In the genomic region with DNA sequence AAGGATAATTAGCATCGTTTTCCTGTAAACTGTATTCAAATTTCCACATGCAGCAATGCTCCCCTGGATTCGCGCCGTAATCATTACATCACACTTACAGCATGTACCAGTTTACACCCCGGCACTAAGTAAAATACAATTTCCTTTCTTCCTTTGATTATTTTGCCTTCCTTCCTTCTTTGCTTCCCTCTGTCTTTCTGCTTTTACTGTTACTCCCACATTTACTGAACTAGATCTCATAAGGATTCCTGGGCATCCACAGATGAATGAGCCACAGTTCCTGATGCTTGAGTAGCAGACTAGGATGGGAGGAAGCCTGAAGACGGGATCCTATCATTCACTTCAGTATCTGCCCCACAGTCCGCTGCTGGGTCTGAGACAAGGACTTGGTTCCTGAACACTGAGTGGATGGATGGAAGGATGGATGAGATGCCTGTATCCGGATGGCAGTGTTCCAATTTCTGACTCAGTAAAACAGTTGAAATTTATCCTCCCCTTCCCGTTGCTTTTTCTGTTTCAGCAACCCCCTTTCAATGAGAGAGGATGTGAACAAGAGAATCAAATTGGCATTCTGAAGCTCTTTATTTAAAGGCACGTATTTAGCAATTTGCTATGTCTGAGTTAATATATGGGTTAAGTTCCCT, we compare ENCODE assay signal across 17 cellular contexts.
A peak's percentile ranks its signal among the peaks of the same experiment; 100 is the strongest.
DNase-seq lines count a peak whose midpoint lies in the region; ATAC-seq and TF ChIP-seq lines count a peak whose summit lies in the region.
"Had no signal": no experiment of that assay in that cellular context is flagged by ENCODE, and none has a peak within 500 bp of the region (broad histone marks: within the 10 kb centered on the region; RNA-seq: fewer than 3 reads in every experiment).

No MANE protein-coding gene starts in this region.

- WGBS in endodermal cell (ENCODE audit: insufficient coverage in 1 of 2, insufficient read length in 1 of 2), 2 experiments = 92 to 98% methylated on average over 6 to 10 of the region's 10 CpGs

- H3K27ac ChIP-seq in SJSA1 (peak overlapping the region; percentile 24), endodermal cell (ENCODE audit: low read depth, low read length) (no peak overlapping the region)
- H3K27ac ChIP-seq: testis had no signal

- H3K27me3 Mint-ChIP-seq in activated T-cell treated with anti-CD3 and anti-CD28 coated beads, Interleukin-2, amount 50 U/mL, for 24 hours = no peaks in the 10 kb centered on the region
- H3K27me3 Mint-ChIP-seq in chondrocyte (ENCODE audit: low read depth) (no peaks in the 10 kb centered on the region), endodermal cell (ENCODE audit: insufficient read depth) (no peaks in the 10 kb centered on the region)
- H3K27me3 Mint-ChIP-seq in stimulated activated memory B cell treated with anti-CD40 and anti-IgM and Interleukin-4, amounts not matched to agents 10 μg/mL and 1 μg/mL and 100 μg/mL, for 72 hours = no peaks in the 10 kb centered on the region

- H3K9me3 Mint-ChIP-seq in activated T-cell treated with anti-CD3 and anti-CD28 coated beads, Interleukin-2, amount 50 U/mL, for 24 hours = no peaks in the 10 kb centered on the region
- H3K9me3 Mint-ChIP-seq in chondrocyte (ENCODE audit: low read depth) = peaks cover 2% of the 10 kb centered on the region
- H3K9me3 Mint-ChIP-seq in stimulated activated memory B cell treated with anti-CD40 and anti-IgM and Interleukin-4, amounts not matched to agents 10 μg/mL and 1 μg/mL and 100 μg/mL, for 72 hours = no peaks in the 10 kb centered on the region
- peaks cover 1% of the 10 kb centered on the region for H3K9me3 Mint-ChIP-seq in endodermal cell
- H3K9me3 Mint-ChIP-seq: CD8-positive, alpha-beta T cell; GM23338 had no signal

- H3K4me3 Mint-ChIP-seq in activated T-cell treated with anti-CD3 and anti-CD28 coated beads, Interleukin-2, amount 50 U/mL, for 24 hours = peak overlapping the region; percentile 16
- H3K4me3 Mint-ChIP-seq in chondrocyte (ENCODE audit: unreplicated experiment) (no peak overlapping the region), endodermal cell (no peak overlapping the region)
- no peak overlapping the region for H3K4me3 Mint-ChIP-seq in stimulated activated memory B cell treated with anti-CD40 and anti-IgM and Interleukin-4, amounts not matched to agents 10 μg/mL and 1 μg/mL and 100 μg/mL, for 72 hours
- H3K4me3 Mint-ChIP-seq: CD8-positive, alpha-beta T cell; GM23338 had no signal

- peaks cover 87% of the 10 kb centered on the region for H3K4me1 Mint-ChIP-seq in activated T-cell treated with anti-CD3 and anti-CD28 coated beads, Interleukin-2, amount 50 U/mL, for 24 hours (ENCODE audit: low read depth)
- peaks cover 19% of the 10 kb centered on the region for H3K4me1 Mint-ChIP-seq in chondrocyte (ENCODE audit: low read depth)
- peaks cover 89% of the 10 kb centered on the region for H3K4me1 Mint-ChIP-seq in stimulated activated memory B cell treated with anti-CD40 and anti-IgM and Interleukin-4, amounts not matched to agents 10 μg/mL and 1 μg/mL and 100 μg/mL, for 72 hours
- H3K4me1 Mint-ChIP-seq in endodermal cell = peaks cover 22% of the 10 kb centered on the region

- peaks cover 87% of the 10 kb centered on the region for H3K36me3 Mint-ChIP-seq in activated T-cell treated with anti-CD3 and anti-CD28 coated beads, Interleukin-2, amount 50 U/mL, for 24 hours (ENCODE audit: low read depth)
- H3K36me3 Mint-ChIP-seq in chondrocyte (ENCODE audit: low read depth) = no peaks in the 10 kb centered on the region
- H3K36me3 Mint-ChIP-seq in stimulated activated memory B cell treated with anti-CD40 and anti-IgM and Interleukin-4, amounts not matched to agents 10 μg/mL and 1 μg/mL and 100 μg/mL, for 72 hours = peaks cover 70% of the 10 kb centered on the region
- peaks cover 7% of the 10 kb centered on the region for H3K36me3 Mint-ChIP-seq in endodermal cell (ENCODE audit: low read depth)

- H3K27ac Mint-ChIP-seq in activated T-cell treated with anti-CD3 and anti-CD28 coated beads, Interleukin-2, amount 50 U/mL, for 24 hours = peak overlapping the region; percentile 94
- H3K27ac Mint-ChIP-seq in chondrocyte (ENCODE audit: unreplicated experiment) (peak overlapping the region; percentile 1), endodermal cell (no peak overlapping the region)
- H3K27ac Mint-ChIP-seq in stimulated activated memory B cell treated with anti-CD40 and anti-IgM and Interleukin-4, amounts not matched to agents 10 μg/mL and 1 μg/mL and 100 μg/mL, for 72 hours = peak overlapping the region; percentile 26
- H3K27ac Mint-ChIP-seq: GM23338 had no signal

- no peak for TF ChIP-seq CTCF in chondrocyte (IDR thresholded peaks at IDR 0.05)
- no peak for TF ChIP-seq CTCF in endodermal cell (conservative IDR thresholded peaks at IDR 0.05)

- H3K9me3 ChIP-seq in SJSA1 (replicated peaks) = no peaks in the 10 kb centered on the region
- H3K9me3 ChIP-seq in endodermal cell (ENCODE audit: control insufficient read depth, low read length) = no peaks in the 10 kb centered on the region
- H3K9me3 ChIP-seq: testis had no signal

- H3K36me3 ChIP-seq in SJSA1 = no peaks in the 10 kb centered on the region
- no peaks in the 10 kb centered on the region for H3K36me3 ChIP-seq in endodermal cell (ENCODE audit: control insufficient read depth, insufficient read depth, low read length)

- H3K4me1 ChIP-seq in SJSA1 (replicated peaks) = peaks cover 61% of the 10 kb centered on the region
- no peaks in the 10 kb centered on the region for H3K4me1 ChIP-seq in endodermal cell (ENCODE audit: control insufficient read depth, insufficient read depth, low read length)
- H3K4me1 ChIP-seq: testis had no signal

- H3K4me3 ChIP-seq in SJSA1 = no peak overlapping the region
- no peak overlapping the region for H3K4me3 ChIP-seq in endodermal cell (ENCODE audit: low read length)
- H3K4me3 ChIP-seq: GM12878, GM23338, testis had no signal

- no peak overlapping the region for H3K9ac ChIP-seq in endodermal cell (ENCODE audit: extremely low read depth, low read length, poor library complexity, severe bottlenecking)

- H3K27me3 ChIP-seq in SJSA1 (replicated peaks) = no peaks in the 10 kb centered on the region
- H3K27me3 ChIP-seq in endodermal cell (ENCODE audit: control insufficient read depth, insufficient read depth, low read length, poor library complexity, severe bottlenecking) = no peaks in the 10 kb centered on the region
- H3K27me3 ChIP-seq: testis had no signal

- DNase-seq in activated T-cell treated with anti-CD3 and anti-CD28 coated beads, Interleukin-2, amount 50 U/mL, for 24 hours = no peak
- DNase-seq in activated T-cell treated with anti-CD3 and anti-CD28 coated beads for 4 hours (no peak), SJSA1 (ENCODE audit: low read depth in 1 of 2, low spot score in 2 of 2) (peak in 1 of 2 experiments; percentile 56), chondrocyte (ENCODE audit: low spot score) (no peak), NCI-H2196 treated with DMSO at 0.1 percent for 48 hours (lab: John Stamatoyannopoulos, UW; ENCODE audit: unreplicated experiment) (no peak), endodermal cell (no peak), iPS-NIHi11 (ENCODE audit: low spot score) (no peak)
- DNase-seq: aorta, hypothalamus, KBM-7, NCI-H146, NCI-H774, testis had no signal

- no peak for ATAC-seq in stimulated activated memory B cell treated with anti-CD40 and anti-IgM and Interleukin-4, amounts not matched to agents 10 μg/mL and 1 μg/mL and 100 μg/mL, for 72 hours
- ATAC-seq: CD8-positive, alpha-beta T cell; GM12878 had no signal
